In genomic region chr12:54549774-54550451, GRCh38 we compare ENCODE assay signal across 2 cellular contexts.
TF ChIP-seq lines count a peak whose summit lies in the region.

No MANE protein-coding gene starts in this region.

TF ChIP-seq in GM12878, 131 proteins besides CTCF, POLR2A, EP300 and RAD21 (continues in another document):
- TF ChIP-seq, protein P1, sequence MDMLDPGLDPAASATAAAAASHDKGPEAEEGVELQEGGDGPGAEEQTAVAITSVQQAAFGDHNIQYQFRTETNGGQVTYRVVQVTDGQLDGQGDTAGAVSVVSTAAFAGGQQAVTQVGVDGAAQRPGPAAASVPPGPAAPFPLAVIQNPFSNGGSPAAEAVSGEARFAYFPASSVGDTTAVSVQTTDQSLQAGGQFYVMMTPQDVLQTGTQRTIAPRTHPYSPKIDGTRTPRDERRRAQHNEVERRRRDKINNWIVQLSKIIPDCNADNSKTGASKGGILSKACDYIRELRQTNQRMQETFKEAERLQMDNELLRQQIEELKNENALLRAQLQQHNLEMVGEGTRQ (IDR thresholded peaks at IDR 0.05; ENCODE audit: borderline replicate concordance, low read depth, low read length) = no peak
- 0 out of 2 replicates have a peak, but pooled peaks have one; percentile 41 for TF ChIP-seq POLR2AphosphoS5 (IDR thresholded peaks at IDR 0.05; ENCODE audit: low read length)
- TF ChIP-seq TCF3 (IDR thresholded peaks at IDR 0.05; ENCODE audit: borderline replicate concordance, insufficient read depth, low read depth, low read length) = peak; percentile 64
- no peak for TF ChIP-seq SKIL (IDR thresholded peaks at IDR 0.05; ENCODE audit: low read depth, poor library complexity, severe bottlenecking)
- TF ChIP-seq ZBTB11 (CRISPR knock-in tag; IDR thresholded peaks at IDR 0.05) = no peak
- TF ChIP-seq ZNF274 (IDR thresholded peaks at IDR 0.05; ENCODE audit: insufficient read depth, insufficient read length) = no peak
- TF ChIP-seq RCOR1 (conservative IDR thresholded peaks at IDR 0.05; ENCODE audit: low read depth, low read length) = no peak
- TF ChIP-seq ZNF217 (IDR thresholded peaks at IDR 0.05) = no peak
- no peak for TF ChIP-seq FOXK2 (IDR thresholded peaks at IDR 0.05)
- TF ChIP-seq ZNF592 (IDR thresholded peaks at IDR 0.05) = no peak
- no peak for TF ChIP-seq LARP7 (IDR thresholded peaks at IDR 0.05)
- no peak for TF ChIP-seq CBFB (IDR thresholded peaks at IDR 0.05; ENCODE audit: low read depth)

TF ChIP-seq in HepG2, 621 proteins besides CTCF, POLR2A, EP300 and RAD21:
- no peak for TF ChIP-seq SMYD3 (CRISPR knock-in tag; IDR thresholded peaks at IDR 0.05)
- no peak for TF ChIP-seq ZNF552 (CRISPR knock-in tag; IDR thresholded peaks at IDR 0.05; ENCODE audit: borderline replicate concordance)
- TF ChIP-seq ZNF563 (CRISPR knock-in tag; IDR thresholded peaks at IDR 0.05) = 0 out of 2 replicates have a peak, but pooled peaks have one; percentile 1
- no peak for TF ChIP-seq ZNF775 (CRISPR knock-in tag; IDR thresholded peaks at IDR 0.05; ENCODE audit: borderline replicate concordance)
- TF ChIP-seq ZNF550 (CRISPR knock-in tag; IDR thresholded peaks at IDR 0.05; ENCODE audit: borderline replicate concordance) = no peak
- no peak for TF ChIP-seq ZNF430 (CRISPR knock-in tag; IDR thresholded peaks at IDR 0.05)
